Comparison of ENCODE assay signal across 28 cellular contexts in the genomic region with DNA sequence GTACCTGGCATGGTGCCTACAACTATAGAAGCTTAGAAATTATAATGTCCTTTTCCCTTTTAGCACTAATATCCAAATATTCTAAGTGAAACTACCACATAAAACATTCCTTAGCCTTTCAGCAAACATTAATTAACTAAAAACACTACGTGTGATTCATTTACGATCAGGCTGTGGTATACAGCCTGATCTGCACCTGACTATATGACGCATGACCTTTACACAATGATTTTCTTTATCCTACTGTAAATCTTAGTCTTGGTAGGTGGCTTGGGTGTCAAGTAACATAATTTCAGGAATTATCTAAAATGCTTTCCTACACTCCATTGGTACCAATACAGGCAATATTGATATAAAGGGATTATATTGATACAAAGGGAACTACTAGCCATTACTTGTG.
"Had no signal": no experiment of that assay in that cellular context is flagged by ENCODE, and none has a peak within 500 bp of the region (broad histone marks: within the 10 kb centered on the region; RNA-seq: fewer than 3 reads in every experiment).

No MANE protein-coding gene starts in this region.

- H3K4me1 ChIP-seq: left ventricle myocardium inferior, neural progenitor cell, right lobe of liver, tibial nerve, uterus had no signal

- H3K27me3 Mint-ChIP-seq: naive B cell; progenitor cell of endocrine pancreas; stimulated activated memory B cell treated with anti-CD40 and anti-IgM and Interleukin-4, amounts not matched to agents 10 μg/mL and 1 μg/mL and 100 μg/mL, for 72 hours; stimulated activated naive CD8-positive, alpha-beta T cell treated with anti-CD3 and anti-CD28 coated beads, Interleukin-15, amount 100 ng/mL, for 72 hours had no signal

- ATAC-seq: natural killer cell; right lobe of liver; stimulated activated memory B cell treated with anti-CD40 and anti-IgM and Interleukin-4, amounts not matched to agents 10 μg/mL and 1 μg/mL and 100 μg/mL, for 72 hours; stimulated activated naive CD8-positive, alpha-beta T cell treated with anti-CD3 and anti-CD28 coated beads, Interleukin-15, amount 100 ng/mL, for 72 hours had no signal

- H3K4me3 ChIP-seq: hepatocyte, left ventricle myocardium inferior, lung, neural progenitor cell, ovary, right lobe of liver, smooth muscle cell, tibial nerve, uterus had no signal

- H3K9me3 ChIP-seq: left ventricle myocardium inferior, neutrophil, ovary, right lobe of liver, tibial nerve, uterus had no signal

- H3K27me3 ChIP-seq: hepatocyte, neural progenitor cell, neutrophil, ovary, right lobe of liver, tibial nerve, uterus had no signal

- H3K36me3 Mint-ChIP-seq: mesothelial cell of epicardium; naive B cell; natural killer cell; neural progenitor cell; stimulated activated memory B cell treated with anti-CD40 and anti-IgM and Interleukin-4, amounts not matched to agents 10 μg/mL and 1 μg/mL and 100 μg/mL, for 72 hours; type B pancreatic cell had no signal

- H3K9me3 Mint-ChIP-seq: mesothelial cell of epicardium, nephron progenitor cell, neural progenitor cell, type B pancreatic cell had no signal

- DNase-seq: islet precursor cell; left ventricle myocardium inferior; mesendoderm; naive B cell; natural killer cell; nephron progenitor cell; occipital lobe; ovary; retina; right lobe of liver; stimulated activated CD4-positive, alpha-beta T cell treated with anti-CD3 and anti-CD28 coated beads, Interleukin-1b, Interleukin-23, amount 100 ng/mL, for 48 hours; stimulated activated CD4-positive, alpha-beta T cell treated with anti-CD3 and anti-CD28 coated beads, Interleukin-2, amount 100 ng/mL, for 48 hours; stimulated activated CD4-positive, alpha-beta T cell treated with anti-CD3 and anti-CD28 coated beads, Interleukin-4, amount 100 ng/mL, for 4 hours; stimulated activated CD8-positive, alpha-beta memory T cell treated with anti-CD3 and anti-CD28 coated beads, Interleukin-4, amount 100 ng/mL, for 48 hours; stimulated activated naive CD4-positive, alpha-beta T cell treated with Interleukin-2 at 50 U/mL for 16 hours; stimulated activated naive CD8-positive, alpha-beta T cell treated with anti-CD3 and anti-CD28 coated beads, Interleukin-15, amount 100 ng/mL, for 72 hours; substantia nigra; uterus had no signal

- H3K4me3 Mint-ChIP-seq: mesothelial cell of epicardium; naive B cell; natural killer cell; nephron progenitor cell; neural progenitor cell; stimulated activated memory B cell treated with anti-CD40 and anti-IgM and Interleukin-4, amounts not matched to agents 10 μg/mL and 1 μg/mL and 100 μg/mL, for 72 hours; stimulated activated naive CD8-positive, alpha-beta T cell treated with anti-CD3 and anti-CD28 coated beads, Interleukin-15, amount 100 ng/mL, for 72 hours; type B pancreatic cell had no signal

- H3K27ac Mint-ChIP-seq: mesothelial cell of epicardium; naive B cell; natural killer cell; nephron progenitor cell; neural progenitor cell; progenitor cell of endocrine pancreas; stimulated activated memory B cell treated with anti-CD40 and anti-IgM and Interleukin-4, amounts not matched to agents 10 μg/mL and 1 μg/mL and 100 μg/mL, for 72 hours; stimulated activated naive CD8-positive, alpha-beta T cell treated with anti-CD3 and anti-CD28 coated beads, Interleukin-15, amount 100 ng/mL, for 72 hours; type B pancreatic cell had no signal

- H3K4me1 Mint-ChIP-seq: naive B cell; natural killer cell; nephron progenitor cell; stimulated activated memory B cell treated with anti-CD40 and anti-IgM and Interleukin-4, amounts not matched to agents 10 μg/mL and 1 μg/mL and 100 μg/mL, for 72 hours; stimulated activated naive CD8-positive, alpha-beta T cell treated with anti-CD3 and anti-CD28 coated beads, Interleukin-15, amount 100 ng/mL, for 72 hours had no signal

- H3K36me3 ChIP-seq: left ventricle myocardium inferior, neural progenitor cell, neutrophil, ovary, right lobe of liver, tibial nerve, uterus had no signal
